9 cellular contexts compared by ENCODE assay signal in the genomic region with DNA sequence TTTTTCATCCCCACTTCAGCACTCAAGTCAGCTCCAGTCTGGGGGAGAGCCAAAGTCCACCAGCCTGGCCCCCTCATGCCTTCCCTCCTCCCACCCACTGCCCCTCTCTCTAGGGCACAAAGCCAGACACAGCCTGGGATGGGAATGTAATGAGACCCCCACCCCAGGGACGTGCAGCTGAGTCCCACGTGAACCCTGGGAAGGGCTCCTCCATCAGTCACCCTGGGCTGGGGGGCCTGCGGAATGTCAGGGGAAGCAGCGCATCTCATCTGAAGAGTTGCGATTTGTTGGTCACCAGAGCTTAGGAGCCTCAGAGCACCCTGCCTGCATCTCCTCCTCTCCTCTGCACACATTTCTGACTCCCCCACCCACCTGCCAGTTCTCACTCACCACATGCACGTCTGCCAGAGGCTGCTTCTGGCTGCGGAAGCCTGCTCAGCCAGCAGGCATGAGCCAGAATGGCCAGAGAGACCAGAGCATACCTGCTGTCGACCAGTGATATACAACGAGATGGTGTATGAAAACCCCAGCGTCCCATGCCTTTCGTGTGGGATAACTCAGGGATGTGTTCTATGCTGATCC.
"Had no signal": no experiment of that assay in that cellular context is flagged by ENCODE, and none has a peak within 500 bp of the region (broad histone marks: within the 10 kb centered on the region; RNA-seq: fewer than 3 reads in every experiment).

No MANE protein-coding gene starts in this region.

- H3K4me3 ChIP-seq: GM23248 had no signal

- H2AFZ ChIP-seq: GM23248 had no signal

- H3K4me2 ChIP-seq: KMS-11 had no signal

- DNase-seq: GM23248, GOT3, H7, HCEC 1CT, HFFc6, Karpas-422, KBM-7 had no signal

- H3K27ac ChIP-seq: GM23248, HL-60, KMS-11 had no signal

- H3K9ac ChIP-seq: GM23248, KMS-11 had no signal
